In genomic region chr15:92069308-92070244, GRCh38 we compare ENCODE assay signal across 9 cellular contexts.
DNase-seq lines count a peak whose midpoint lies in the region; ATAC-seq, FAIRE-seq and TF ChIP-seq lines count a peak whose summit lies in the region.
"Had no signal": no experiment of that assay in that cellular context is flagged by ENCODE, and none has a peak within 500 bp of the region (broad histone marks: within the 10 kb centered on the region; RNA-seq: fewer than 3 reads in every experiment).

No MANE protein-coding gene starts in this region.

- CTCF ChIA-PET in K562 (lab: Yijun Ruan, JAX; ENCODE audit: low intra/inter-chr PET ratio): interaction anchor here (1.1 kb wide), 1 partner anchor 10 kb away, joined by 3 read pairs; no protein-coding TSS in a partner anchor

- TF ChIP-seq RAD21 in K562 (CRISPR knock-in tag; conservative IDR thresholded peaks at IDR 0.05 in 1 of 2, IDR thresholded peaks at IDR 0.05 in 1 of 2): no peak

- no peaks in the 10 kb centered on the region for H3K9me1 ChIP-seq in K562 (ENCODE audit: control insufficient read depth, insufficient read depth, low read length)

- H3K18ac ChIP-seq in mesenchymal stem cell (ENCODE audit: low read depth in 1 of 2, low read length in 2 of 2): no peak overlapping the region

- TF ChIP-seq CTCF in K562 (IDR thresholded peaks at IDR 0.05 in 2 of 3, conservative IDR thresholded peaks at IDR 0.05 in 1 of 3; ENCODE audit: insufficient read depth in 2 of 3, low read depth in 1 of 3, low read length in 3 of 3): no peak

- no peaks in the 10 kb centered on the region; the same call in 1 of the 2 replicates for H4K20me1 ChIP-seq in K562 (replicated peaks; ENCODE audit: control insufficient read depth, insufficient read depth, low read length)

- H3K36me3 ChIP-seq in K562 (ENCODE audit: control insufficient read depth, insufficient read depth, low read length): no peaks in the 10 kb centered on the region
- no peaks in the 10 kb centered on the region for H3K36me3 ChIP-seq in mesenchymal stem cell (ENCODE audit: control insufficient read depth in 1 of 2, insufficient read depth in 2 of 2, low read depth in 1 of 2, low read length in 2 of 2)

- POLR2A ChIA-PET in K562 (lab: Yijun Ruan, JAX): interaction anchor here (0.5 to 1.5 kb wide), 2 partner anchors 10 to 12 kb away, joined by 3 to 5 read pairs; no protein-coding TSS in a partner anchor

- no peak overlapping the region for H2AK5ac ChIP-seq in mesenchymal stem cell (ENCODE audit: low read length, severe bottlenecking)

- no peak overlapping the region for H2BK120ac ChIP-seq in mesenchymal stem cell (ENCODE audit: low read depth, low read length)

- peak overlapping the region; percentile 63 to 76 for H3K4me3 Mint-ChIP-seq in stimulated activated naive CD8-positive, alpha-beta T cell treated with anti-CD3 and anti-CD28 coated beads, Interleukin-15, amount 100 ng/mL, for 72 hours

- FAIRE-seq in K562 (lab: Jason Lieb, UNC): no peak
- FAIRE-seq: islet of Langerhans had no signal

- H2AFZ ChIP-seq in K562 (ENCODE audit: low read depth, low read length) (no peak overlapping the region), mesenchymal stem cell (ENCODE audit: low read depth, low read length) (no peak overlapping the region)

- no peak overlapping the region for H2BK15ac ChIP-seq in mesenchymal stem cell (ENCODE audit: low read depth, poor library complexity, severe bottlenecking)

- H3K14ac ChIP-seq in mesenchymal stem cell (ENCODE audit: low read length in 2 of 2): no peak overlapping the region

- H3K27ac ChIP-seq in K562 (ENCODE audit: extremely low read depth, low read depth, low read length): no peak overlapping the region
- no peak overlapping the region for H3K27ac ChIP-seq in mesenchymal stem cell (ENCODE audit: low read length, poor library complexity, severe bottlenecking)

- H3K4me2 ChIP-seq in K562 (ENCODE audit: insufficient read depth, low read length) (no peak overlapping the region), mesenchymal stem cell (ENCODE audit: low read length, poor library complexity, severe bottlenecking) (no peak overlapping the region)

- intact Hi-C loops in K562 (cut with micrococcal nuclease): no loop called here

- H3K27me3 ChIP-seq in K562 (ENCODE audit: control insufficient read depth in 2 of 2, insufficient read depth in 2 of 2, low read length in 2 of 2) (peaks cover 2 to 30% of the 10 kb centered on the region in 2 experiments; a peak in 3 of 5 replicates), mesenchymal stem cell (ENCODE audit: control insufficient read depth in 1 of 2, insufficient read depth in 1 of 2, low read length in 2 of 2) (no peaks in the 10 kb centered on the region)

- no peaks in the 10 kb centered on the region for H3K79me1 ChIP-seq in mesenchymal stem cell (replicated peaks; ENCODE audit: low read length, poor library complexity, severe bottlenecking)

- H3K9me3 ChIP-seq in K562 (replicated peaks; ENCODE audit: control insufficient read depth, insufficient read depth, low read depth, low read length): no peaks in the 10 kb centered on the region
- H3K9me3 ChIP-seq in mesenchymal stem cell (ENCODE audit: control insufficient read depth, low read length): no peaks in the 10 kb centered on the region

- no TSS peak for BruUV-seq in K562 (replicated peaks; lab: Mats Ljungman, UMichigan)

- under 1% methylated on average over 20 of the region's 20 CpGs for WGBS in K562 (ENCODE audit: insufficient coverage, low coverage, missing lambda C conversion rate)
- 79% methylated on average over 15 of the region's 20 CpGs for WGBS in mesenchymal stem cell

- no peak for TF ChIP-seq POLR2A in K562 (conservative IDR thresholded peaks at IDR 0.05)

- in situ Hi-C loops in K562 (cut with MboI): no loop called here

- ATAC-seq in HG02763 (IDR thresholded peaks at IDR 0.05; ENCODE audit: unreplicated experiment) (peak; percentile 53), K562 (no peak), HG03457 (IDR thresholded peaks at IDR 0.05; ENCODE audit: unreplicated experiment) (no peak)
- ATAC-seq in stimulated activated naive CD8-positive, alpha-beta T cell treated with anti-CD3 and anti-CD28 coated beads, Interleukin-15, amount 100 ng/mL, for 72 hours: peak; percentile 75

- no peaks in the 10 kb centered on the region for H3K9me3 Mint-ChIP-seq in stimulated activated naive CD8-positive, alpha-beta T cell treated with anti-CD3 and anti-CD28 coated beads, Interleukin-15, amount 100 ng/mL, for 72 hours

- peaks cover 57% of the 10 kb centered on the region for H3K4me1 Mint-ChIP-seq in stimulated activated naive CD8-positive, alpha-beta T cell treated with anti-CD3 and anti-CD28 coated beads, Interleukin-15, amount 100 ng/mL, for 72 hours

- H3K23ac ChIP-seq in mesenchymal stem cell (ENCODE audit: low read length in 2 of 2): no peak overlapping the region

- H3K4me3 ChIP-seq in K562: no peak overlapping the region
- H3K4me3 ChIP-seq in mesenchymal stem cell (ENCODE audit: insufficient read depth in 1 of 2, low read depth in 1 of 2, low read length in 2 of 2): peak overlapping the region in 1 of 2 experiments; percentile 73

- no peak overlapping the region for H4K91ac ChIP-seq in mesenchymal stem cell (ENCODE audit: low read length)

- H3K27ac Mint-ChIP-seq in stimulated activated naive CD8-positive, alpha-beta T cell treated with anti-CD3 and anti-CD28 coated beads, Interleukin-15, amount 100 ng/mL, for 72 hours: peak overlapping the region; percentile 63 to 85

- DNase-seq in COLO829 (ENCODE audit: low spot score) (peak; percentile 63), SW 1271 (lab: John Stamatoyannopoulos, UW) (peak; percentile 21 to 61), K562 (ENCODE audit: extremely low read depth in 1 of 4, low spot score in 3 of 4) (peak in 1 of 4 experiments; percentile 3), mesenchymal stem cell (peak; percentile 34), NK-92 (lab: John Stamatoyannopoulos, UW; ENCODE audit: unreplicated experiment) (no peak)
- DNase-seq in stimulated activated naive CD8-positive, alpha-beta T cell treated with anti-CD3 and anti-CD28 coated beads, Interleukin-15, amount 100 ng/mL, for 72 hours: peak; percentile 22 to 30

- no peak overlapping the region for H3K4ac ChIP-seq in mesenchymal stem cell (ENCODE audit: low read depth in 1 of 2, low read length in 2 of 2)

- TF ChIP-seq EP300 in K562 (IDR thresholded peaks at IDR 0.05; ENCODE audit: low read length): no peak

- H3K9ac ChIP-seq in K562 (ENCODE audit: insufficient read depth in 1 of 2, low read depth in 2 of 2, low read length in 2 of 2): no peak overlapping the region
- peak overlapping the region; percentile 90 for H3K9ac ChIP-seq in mesenchymal stem cell (ENCODE audit: low read length)

- H3K4me1 ChIP-seq in K562 (replicated peaks in 1 of 2; ENCODE audit: control insufficient read depth in 2 of 2, insufficient read depth in 2 of 2, low read length in 2 of 2) (no peaks in the 10 kb centered on the region), mesenchymal stem cell (ENCODE audit: control insufficient read depth, insufficient read depth, low read depth, low read length) (peaks cover 5% of the 10 kb centered on the region)

- no peaks in the 10 kb centered on the region for H3K27me3 Mint-ChIP-seq in stimulated activated naive CD8-positive, alpha-beta T cell treated with anti-CD3 and anti-CD28 coated beads, Interleukin-15, amount 100 ng/mL, for 72 hours

- no peak overlapping the region for H2BK5ac ChIP-seq in mesenchymal stem cell (ENCODE audit: low read depth, low read length, poor library complexity, severe bottlenecking)

- no peaks in the 10 kb centered on the region for H3K79me2 ChIP-seq in K562 (ENCODE audit: control insufficient read depth, insufficient read depth, low read length)

- no peak overlapping the region for H2BK12ac ChIP-seq in mesenchymal stem cell (ENCODE audit: low read length in 2 of 2)

- H4K8ac ChIP-seq in mesenchymal stem cell (ENCODE audit: low read length): no peak overlapping the region

TF ChIP-seq in K562, 482 proteins besides CTCF, POLR2A, EP300 and RAD21:
- peak; percentile 82 for TF ChIP-seq FOSL1 (tag; conservative IDR thresholded peaks at IDR 0.05)
- TF ChIP-seq, protein P1, sequence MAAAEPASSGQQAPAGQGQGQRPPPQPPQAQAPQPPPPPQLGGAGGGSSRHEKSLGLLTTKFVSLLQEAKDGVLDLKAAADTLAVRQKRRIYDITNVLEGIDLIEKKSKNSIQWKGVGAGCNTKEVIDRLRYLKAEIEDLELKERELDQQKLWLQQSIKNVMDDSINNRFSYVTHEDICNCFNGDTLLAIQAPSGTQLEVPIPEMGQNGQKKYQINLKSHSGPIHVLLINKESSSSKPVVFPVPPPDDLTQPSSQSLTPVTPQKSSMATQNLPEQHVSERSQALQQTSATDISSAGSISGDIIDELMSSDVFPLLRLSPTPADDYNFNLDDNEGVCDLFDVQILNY (CRISPR knock-in tag; IDR thresholded peaks at IDR 0.05): no peak
TF ChIP-seq in K562: peak in this region for 1.

Comparison
In these comparisons a context has a peak if more than half of its experiments do, and no peak if none do; other contexts are left out.
1. ATAC-seq: peak in HG02763 (single experiment) and stimulated activated naive CD8-positive, alpha-beta T cell treated with anti-CD3 and anti-CD28 coated beads, Interleukin-15, amount 100 ng/mL, for 72 hours (single experiment); none in K562 (single experiment) and HG03457 (single experiment).